In genomic region chr4:88807499-88807898, GRCh38 we compare ENCODE assay signal across 33 cellular contexts.
A peak's percentile ranks its signal among the peaks of the same experiment; 100 is the strongest.
DNase-seq lines count a peak whose midpoint lies in the region; ATAC-seq, FAIRE-seq and TF ChIP-seq lines count a peak whose summit lies in the region.
"Had no signal": no experiment of that assay in that cellular context is flagged by ENCODE, and none has a peak within 500 bp of the region (broad histone marks: within the 10 kb centered on the region; RNA-seq: fewer than 3 reads in every experiment).

No MANE protein-coding gene starts in this region.

- WGBS in small intestine, 3 donors: 14 to 59% (median 37%) methylated on average over 4 of the region's 4 CpGs

- ATAC-seq in left lung (peak; percentile 35), HG02852 (IDR thresholded peaks at IDR 0.05; ENCODE audit: unreplicated experiment) (no peak), GM21526 (IDR thresholded peaks at IDR 0.05; ENCODE audit: low FRiP score, unreplicated experiment) (no peak)
- ATAC-seq: lower lobe of right lung; natural killer cell; psoas muscle; stimulated activated memory B cell treated with anti-CD40 and anti-IgM and Interleukin-4, amounts not matched to agents 10 μg/mL and 1 μg/mL and 100 μg/mL, for 72 hours had no signal

- TF ChIP-seq CTCF in brain (conservative IDR thresholded peaks at IDR 0.05) (no peak), left lung (IDR thresholded peaks at IDR 0.05) (no peak)

- peaks cover 48% of the 10 kb centered on the region for H3K4me1 Mint-ChIP-seq in brain

- DNase-seq in DMS79 (lab: John Stamatoyannopoulos, UW) (peak; percentile 4), DMS79 treated with DMSO at 0.1 percent for 48 hours (lab: John Stamatoyannopoulos, UW) (no peak), left lung (no peak), small intestine (peak; percentile 89), LoVo (ENCODE audit: low spot score) (no peak)
- DNase-seq: activated CD4-positive, alpha-beta memory T cell treated with anti-CD3 and anti-CD28 coated beads, Interleukin-2, amount 10 ng/mL, durations not matched to agents 7 days and 5 days; activated CD8-positive, alpha-beta memory T cell treated with anti-CD3 and anti-CD28 coated beads, Interleukin-2, amount 50 U/mL, for 4 hours; activated naive CD4-positive, alpha-beta T cell treated with anti-CD3 and anti-CD28 coated beads for 36 hours; adrenal gland; DMS53; effector memory CD4-positive, alpha-beta T cell; GDM1; Karpas-422; lower lobe of right lung; natural killer cell; NCI-H1436 treated with DMSO at 0.1 percent for 48 hours; NCI-H2107; NCI-H446; NCI-H748 treated with DMSO at 0.1 percent for 48 hours; nucleus accumbens; psoas muscle; RPMI8226; substantia nigra had no signal

- H3K36me3 ChIP-seq in left lung (no peaks in the 10 kb centered on the region), small intestine (ENCODE audit: control insufficient read depth in 2 of 2, insufficient read depth in 2 of 2, low read length in 2 of 2) (peaks cover 0 to 2% of the 10 kb centered on the region in 2 donors)
- H3K36me3 ChIP-seq: adrenal gland, lower lobe of right lung had no signal

- H3K27ac Mint-ChIP-seq in brain: peak overlapping the region in 3 of 5 experiments; percentile 61 to 89 (median 66)
- H3K27ac Mint-ChIP-seq: activated CD4-positive, alpha-beta memory T cell treated with anti-CD3 and anti-CD28 coated beads, Interleukin-2, amount 10 ng/mL, durations not matched to agents 7 days and 5 days; activated naive CD4-positive, alpha-beta T cell treated with anti-CD3 and anti-CD28 coated beads for 36 hours; activated T-helper 1 cell treated with anti-CD3 and anti-CD28 coated beads, Interleukin-12 subunit alpha, Interleukin-12 subunit beta, Interleukin-2, Interleukin-4 antibody, amounts not matched to agents 30 ng/mL and 10 ng/mL and 1 ng/mL, durations not matched to agents 14 hours and 24 hours and 36 hours; natural killer cell; stimulated activated memory B cell treated with anti-CD40 and anti-IgM and Interleukin-4, amounts not matched to agents 10 μg/mL and 1 μg/mL and 100 μg/mL, for 72 hours; T-helper 1 cell treated with Interleukin-12 subunit alpha and Interleukin-12 subunit beta and Interleukin-4 antibody, amounts not matched to agents 30 μg/mL and 1 μg/mL, for 36 hours had no signal

- FAIRE-seq in small intestine (lab: Jason Lieb, UNC): peak; percentile 62
- FAIRE-seq: TTC549 had no signal

- H3K4me1 ChIP-seq in left lung: peaks cover 7 to 35% of the 10 kb centered on the region in 2 donors
- H3K4me1 ChIP-seq in small intestine (ENCODE audit: control insufficient read depth in 2 of 2, insufficient read depth in 1 of 2, low read depth in 1 of 2, low read length in 1 of 2): peaks cover 7 to 8% of the 10 kb centered on the region in 2 donors

- H3K27me3 ChIP-seq in left lung: no peaks in the 10 kb centered on the region
- H3K27me3 ChIP-seq in small intestine (ENCODE audit: control insufficient read depth in 2 of 2, insufficient read depth in 2 of 2, low read length in 2 of 2): no peaks in the 10 kb centered on the region
- H3K27me3 ChIP-seq: adrenal gland; BLaER1 treated with 17β-estradiol and CSF1 and Interleukin-3, amounts not matched to agents 10 nM and 100 nM had no signal

- intact Hi-C loops in left lung (cut with DNase I): no loop called here

- H3K36me3 Mint-ChIP-seq in brain: peaks cover 11% of the 10 kb centered on the region
- H3K36me3 Mint-ChIP-seq: natural killer cell; stimulated activated memory B cell treated with anti-CD40 and anti-IgM and Interleukin-4, amounts not matched to agents 10 μg/mL and 1 μg/mL and 100 μg/mL, for 72 hours had no signal

- H3K4me3 ChIP-seq in left lung (no peak overlapping the region), small intestine (ENCODE audit: low read depth in 1 of 2, low read length in 2 of 2) (no peak overlapping the region)
- H3K4me3 ChIP-seq: adrenal gland; BLaER1 treated with 17β-estradiol and CSF1 and Interleukin-3, amounts not matched to agents 10 nM and 100 nM; coronary artery; lower lobe of right lung; psoas muscle had no signal

- H3K9me3 ChIP-seq in left lung (no peaks in the 10 kb centered on the region), small intestine (ENCODE audit: control insufficient read depth, low read depth) (no peaks in the 10 kb centered on the region)
- H3K9me3 ChIP-seq: adrenal gland, lower lobe of right lung, psoas muscle had no signal

- peaks cover 3% of the 10 kb centered on the region for H3K27me3 Mint-ChIP-seq in brain
- H3K27me3 Mint-ChIP-seq: stimulated activated memory B cell treated with anti-CD40 and anti-IgM and Interleukin-4, amounts not matched to agents 10 μg/mL and 1 μg/mL and 100 μg/mL, for 72 hours had no signal

- H3K9me3 Mint-ChIP-seq in brain: no peaks in the 10 kb centered on the region
- H3K9me3 Mint-ChIP-seq: activated CD4-positive, alpha-beta memory T cell treated with anti-CD3 and anti-CD28 coated beads, Interleukin-2, amount 10 ng/mL, durations not matched to agents 7 days and 5 days; activated naive CD4-positive, alpha-beta T cell treated with anti-CD3 and anti-CD28 coated beads for 36 hours; activated T-helper 1 cell treated with anti-CD3 and anti-CD28 coated beads, Interleukin-12 subunit alpha, Interleukin-12 subunit beta, Interleukin-2, Interleukin-4 antibody, amounts not matched to agents 30 ng/mL and 10 ng/mL and 1 ng/mL, durations not matched to agents 14 hours and 24 hours and 36 hours; natural killer cell; stimulated activated memory B cell treated with anti-CD40 and anti-IgM and Interleukin-4, amounts not matched to agents 10 μg/mL and 1 μg/mL and 100 μg/mL, for 72 hours; T-helper 1 cell treated with Interleukin-12 subunit alpha and Interleukin-12 subunit beta and Interleukin-4 antibody, amounts not matched to agents 30 μg/mL and 1 μg/mL, for 36 hours had no signal

- H3K27ac ChIP-seq in left lung (no peak overlapping the region), small intestine (ENCODE audit: low read depth in 1 of 2, low read length in 1 of 2) (no peak overlapping the region)
- H3K27ac ChIP-seq: 22Rv1; adrenal gland; BLaER1 treated with 17β-estradiol and CSF1 and Interleukin-3, amounts not matched to agents 10 nM and 100 nM; coronary artery; lower lobe of right lung; psoas muscle had no signal

- peak overlapping the region in 3 of 5 experiments; percentile 5 to 69 (median 27) for H3K4me3 Mint-ChIP-seq in brain
- H3K4me3 Mint-ChIP-seq: activated CD4-positive, alpha-beta memory T cell treated with anti-CD3 and anti-CD28 coated beads, Interleukin-2, amount 10 ng/mL, durations not matched to agents 7 days and 5 days; activated naive CD4-positive, alpha-beta T cell treated with anti-CD3 and anti-CD28 coated beads for 36 hours; activated T-helper 1 cell treated with anti-CD3 and anti-CD28 coated beads, Interleukin-12 subunit alpha, Interleukin-12 subunit beta, Interleukin-2, Interleukin-4 antibody, amounts not matched to agents 30 ng/mL and 10 ng/mL and 1 ng/mL, durations not matched to agents 14 hours and 24 hours and 36 hours; natural killer cell; stimulated activated memory B cell treated with anti-CD40 and anti-IgM and Interleukin-4, amounts not matched to agents 10 μg/mL and 1 μg/mL and 100 μg/mL, for 72 hours; T-helper 1 cell treated with Interleukin-12 subunit alpha and Interleukin-12 subunit beta and Interleukin-4 antibody, amounts not matched to agents 30 μg/mL and 1 μg/mL, for 36 hours had no signal

Comparison
In these comparisons a context has a peak if more than half of its experiments do, and no peak if none do; other contexts are left out.
1. DNase-seq: peak in DMS79 (single experiment) and small intestine (single experiment); none in DMS79 treated with DMSO at 0.1 percent for 48 hours (single experiment), left lung (0 of 2) and LoVo (single experiment).